In the genomic region with DNA sequence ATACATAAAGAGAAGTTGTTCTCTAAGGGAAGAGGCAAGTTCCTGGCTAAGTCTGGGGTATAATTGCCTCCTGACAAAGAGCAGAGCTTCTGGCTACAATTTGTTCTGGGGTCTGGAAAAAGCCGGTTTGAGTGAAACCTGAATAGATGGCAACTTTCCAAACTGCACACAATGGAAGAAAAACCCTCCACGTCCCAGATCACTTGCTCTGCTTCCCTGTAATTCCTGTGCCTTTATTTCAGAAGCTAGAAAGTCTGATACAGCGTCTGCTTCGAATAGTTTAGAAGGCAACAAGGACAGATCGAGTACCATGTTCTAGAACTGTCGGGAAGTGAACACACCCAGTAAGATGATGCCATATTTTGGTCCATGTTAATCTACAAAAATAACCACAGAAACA, we compare ENCODE assay signal across 8 cellular contexts. TPM values are rescaled to one million over a fixed set of nuclear protein-coding genes. Genes with fewer than 3 reads are reported as not detected.
A peak's percentile ranks its signal among the peaks of the same experiment; 100 is the strongest.
DNase-seq lines count a peak whose midpoint lies in the region; ATAC-seq and TF ChIP-seq lines count a peak whose summit lies in the region.

No MANE protein-coding gene starts in this region.

- H3K4me3 ChIP-seq in A673 (ENCODE audit: low read depth, low read length, poor library complexity, severe bottlenecking) = no peak overlapping the region
- H3K4me3 ChIP-seq in body of pancreas = no peak overlapping the region

- ATAC-seq in body of pancreas (no peak), GM21447 (IDR thresholded peaks at IDR 0.05; ENCODE audit: unreplicated experiment) (no peak)

- H3K27ac ChIP-seq in A673 (ENCODE audit: low read depth, low read length, poor library complexity, severe bottlenecking) (no peak overlapping the region), body of pancreas (peak overlapping the region; percentile 19 to 98 (median 92))

- intact Hi-C loops in A673 (cut with micrococcal nuclease; ENCODE audit: unreplicated experiment) (no loop called here), body of pancreas (cut with DNase I) (no loop called here)

- WGBS in body of pancreas, 2 donors = 18 to 35% methylated on average over 6 of the region's 6 CpGs

- no TSS peak for BruUV-seq in A673 (replicated peaks; lab: Mats Ljungman, UMichigan)

- H3K9me3 ChIP-seq in A673 (ENCODE audit: low read depth, low read length, poor library complexity, severe bottlenecking) = no peaks in the 10 kb centered on the region
- no peaks in the 10 kb centered on the region for H3K9me3 ChIP-seq in body of pancreas

- POLR2A ChIA-PET in A673 (lab: Charles Lee; ENCODE audit: low non-redundant PET) = no interaction called here

- TF ChIP-seq POLR2A in body of pancreas (IDR thresholded peaks at IDR 0.05) = peak in 1 of 3 donors; percentile 8

- CTCF ChIA-PET in A673 (lab: Charles Lee) = no interaction called here

- TF ChIP-seq CTCF in A673 (conservative IDR thresholded peaks at IDR 0.05; ENCODE audit: low read depth, low read length) = no peak
- TF ChIP-seq CTCF in body of pancreas (IDR thresholded peaks at IDR 0.05) = no peak

- H3K4me1 ChIP-seq in A673 (ENCODE audit: insufficient read depth, low read length, poor library complexity, severe bottlenecking) (peaks cover 7% of the 10 kb centered on the region), body of pancreas (peaks cover 51% of the 10 kb centered on the region)

- peak; percentile 21 for DNase-seq in A673 (ENCODE audit: low spot score)
- peak; percentile 78 for DNase-seq in NCI-H1092 treated with DMSO at 0.1 percent for 48 hours (lab: John Stamatoyannopoulos, UW)
- DNase-seq in body of pancreas = no peak
- peak; percentile 59 for DNase-seq in midbrain (lab: John Stamatoyannopoulos, UW)
- DNase-seq in mesenteric fat pad (ENCODE audit: low spot score) = no peak
- DNase-seq in CD1c-positive myeloid dendritic cell (ENCODE audit: extremely low spot score) = no peak
- DNase-seq in stimulated activated CD4-positive, alpha-beta T cell treated with anti-CD3 and anti-CD28 coated beads, Interleukin-15, amount 100 ng/mL, for 24 hours = no peak

- H3K36me3 ChIP-seq in A673 (ENCODE audit: insufficient read depth, low read length, poor library complexity, severe bottlenecking) = no peaks in the 10 kb centered on the region
- H3K36me3 ChIP-seq in body of pancreas (replicated peaks in 1 of 2; ENCODE audit: insufficient read depth in 1 of 2, low read depth in 2 of 2) = no peaks in the 10 kb centered on the region

- H3K27me3 ChIP-seq in A673 (replicated peaks; ENCODE audit: insufficient read depth, low read depth, low read length, poor library complexity) (no peaks in the 10 kb centered on the region), body of pancreas (no peaks in the 10 kb centered on the region)

RNA-seq across cellular contexts. Expression of a gene that starts 1.6 kb away (rescaled TPM):
- 50.1 and 54.3 TPM in 2 replicates for total RNA-seq in A673 (2021)
- 10 to 100 TPM; 19.1 to 21.5 TPM for total RNA-seq in body of pancreas
- 52.7 TPM for total RNA-seq in mesenteric fat pad

RNA-seq across cellular contexts. Expression of a gene that starts 7.6 kb away (rescaled TPM):
- total RNA-seq in A673 (2021) (4.3 and 5.1 TPM in 2 replicates), body of pancreas (10 to 100 TPM in 1 of 2 donors, 1 to 10 TPM in 1; 5.4 to 25.4 TPM), mesenteric fat pad (14.1 TPM)

RNA-seq across cellular contexts. Expression of a gene that starts 34.5 kb away (rescaled TPM):
- total RNA-seq in A673 (2021) (3.6 and 5.8 TPM in 2 replicates), body of pancreas (10 to 100 TPM in 1 of 2 donors, 1 to 10 TPM in 1; 6.9 to 15.3 TPM), mesenteric fat pad (26.8 TPM)

RNA-seq across cellular contexts. Expression of a gene that starts 36.1 kb away (rescaled TPM):
- total RNA-seq in A673 (2021) (1.3 and 1.8 TPM in 2 replicates), body of pancreas (10 to 100 TPM in 1 of 2 donors, 1 to 10 TPM in 1; 6.0 to 14.8 TPM), mesenteric fat pad (9.9 TPM)

RNA-seq across cellular contexts. Expression of a gene that starts 41.1 kb away (rescaled TPM):
- total RNA-seq in A673 (2021) (18.3 and 21.0 TPM in 2 replicates), body of pancreas (10 to 100 TPM; 26.7 to 35.8 TPM), mesenteric fat pad (52.4 TPM)

Comparison
In these comparisons a context has a peak if more than half of its experiments do, and no peak if none do; other contexts are left out.
1. DNase-seq: peak in A673 (single experiment), NCI-H1092 treated with DMSO at 0.1 percent for 48 hours (single experiment) and midbrain (single experiment); none in body of pancreas (0 of 4), mesenteric fat pad (single experiment), CD1c-positive myeloid dendritic cell (single experiment) and stimulated activated CD4-positive, alpha-beta T cell treated with anti-CD3 and anti-CD28 coated beads, Interleukin-15, amount 100 ng/mL, for 24 hours (single experiment).